In genomic region chr16:27515874-27516353, GRCh38 we compare ENCODE assay signal across 8 cellular contexts. TPM values are rescaled to one million over a fixed set of nuclear protein-coding genes. Genes with fewer than 3 reads are reported as not detected.
DNase-seq lines count a peak whose midpoint lies in the region; ATAC-seq and TF ChIP-seq lines count a peak whose summit lies in the region.

No MANE protein-coding gene starts in this region.

- ATAC-seq in GM18502 (IDR thresholded peaks at IDR 0.05; ENCODE audit: poor library complexity, unreplicated experiment) (peak; percentile 58), GM21723 (IDR thresholded peaks at IDR 0.05; ENCODE audit: unreplicated experiment) (no peak)

- TF ChIP-seq CTCF in astrocyte of the cerebellum (IDR thresholded peaks at IDR 0.05; ENCODE audit: low read depth, low read length, missing control alignments) = peak; percentile 72

- H3K4me3 ChIP-seq in astrocyte of the cerebellum (ENCODE audit: low read depth, low read length) = no peak overlapping the region

- in situ Hi-C loops in ACHN (cut with HindIII; ENCODE audit: low pct_ligation_motif_present, low pct_unique_long_range_greater_than_20kb, low sequenced_read_pairs) (no loop called here), astrocyte of the cerebellum (cut with HindIII; ENCODE audit: low sequenced_read_pairs) (no loop called here)

- DNase-seq in ACHN (peak; percentile 61), NCI-H82 treated with DMSO at 0.1 percent for 48 hours (lab: John Stamatoyannopoulos, UW; ENCODE audit: unreplicated experiment) (peak; percentile 5), astrocyte of the cerebellum (ENCODE audit: low read depth) (no peak), kidney tubule cell (ENCODE audit: low spot score) (peak; percentile 28), NCI-H1105 (lab: John Stamatoyannopoulos, UW) (no peak)

- H3K27ac ChIP-seq in temporal lobe (ENCODE audit: low read depth, low read length) = peak overlapping the region; percentile 5

RNA-seq across cellular contexts. Expression of gene GTF3C1, which starts 33.8 kb away (rescaled TPM):
- 76.0 TPM for total RNA-seq in temporal lobe

RNA-seq across cellular contexts. Expression of gene KATNIP, which starts 34.0 kb away (rescaled TPM):
- total RNA-seq in temporal lobe = 13.8 TPM

Comparison
In these comparisons a context has a peak if more than half of its experiments do, and no peak if none do; other contexts are left out.
1. DNase-seq: peak in ACHN (single experiment), NCI-H82 treated with DMSO at 0.1 percent for 48 hours (single experiment) and kidney tubule cell (single experiment); none in astrocyte of the cerebellum (single experiment) and NCI-H1105 (single experiment).